18 cellular contexts compared by ENCODE assay signal in genomic region chr15:52329150-52329549, GRCh38.
"Had no signal": no experiment of that assay in that cellular context is flagged by ENCODE, and none has a peak within 500 bp of the region (broad histone marks: within the 10 kb centered on the region; RNA-seq: fewer than 3 reads in every experiment).

No MANE protein-coding gene starts in this region.

- H3K27ac ChIP-seq: coronary artery, right lobe of liver, thoracic aorta had no signal

- H3K4me1 ChIP-seq: right lobe of liver had no signal

- DNase-seq: activated CD4-positive, alpha-beta T cell treated with anti-CD3 and anti-CD28 coated beads for 4 hours; activated CD4-positive, alpha-beta T cell treated with anti-CD3 and anti-CD28 coated beads, Interleukin-2, amount 50 U/mL, for 4 hours; activated CD4-positive, CD25-positive, alpha-beta regulatory T cell; activated CD8-positive, alpha-beta memory T cell treated with anti-CD3 and anti-CD28 coated beads, Interleukin-2, amount 50 U/mL, for 4 hours; activated naive CD4-positive, alpha-beta T cell; activated T-cell treated with anti-CD3 and anti-CD28 coated beads, Interleukin-2, amount 50 U/mL, for 24 hours; dorsolateral prefrontal cortex; effector memory CD4-positive, alpha-beta T cell; left ventricle myocardium superior; natural killer cell; right lobe of liver; stimulated activated CD4-positive, alpha-beta T cell treated with anti-CD3 and anti-CD28 coated beads, Interleukin-2, amount 100 ng/mL, for 48 hours; stimulated activated naive CD8-positive, alpha-beta T cell treated with anti-CD3 and anti-CD28 coated beads, Interleukin-15, Interleukin-2, amounts not matched to agents 100 U/mL and 50 U/mL, for 24 hours; T-helper 1 cell had no signal

- H3K36me3 Mint-ChIP-seq: activated naive CD4-positive, alpha-beta T cell treated with anti-CD3 and anti-CD28 coated beads, Interleukin-2, amount 50 U/mL, for 72 hours had no signal

- H3K9me3 ChIP-seq: right lobe of liver, thoracic aorta had no signal

- H3K9me3 Mint-ChIP-seq: activated naive CD4-positive, alpha-beta T cell treated with anti-CD3 and anti-CD28 coated beads, Interleukin-2, amount 50 U/mL, for 72 hours; activated T-cell treated with anti-CD3 and anti-CD28 coated beads, Interleukin-2, amount 50 U/mL, for 24 hours; memory B cell; natural killer cell had no signal

- H3K27me3 ChIP-seq: dorsolateral prefrontal cortex, right lobe of liver had no signal

- H3K4me3 ChIP-seq: coronary artery, dorsolateral prefrontal cortex, right lobe of liver, thoracic aorta had no signal

- H3K4me3 Mint-ChIP-seq: activated T-cell treated with anti-CD3 and anti-CD28 coated beads, Interleukin-2, amount 50 U/mL, for 24 hours; memory B cell; natural killer cell had no signal

- ATAC-seq: activated naive CD4-positive, alpha-beta T cell treated with anti-CD3 and anti-CD28 coated beads, Interleukin-2, amount 50 U/mL, for 72 hours; left ventricle myocardium superior; natural killer cell; right lobe of liver; stimulated activated naive CD8-positive, alpha-beta T cell treated with anti-CD3 and anti-CD28 coated beads, Interleukin-15, Interleukin-2, amounts not matched to agents 100 U/mL and 50 U/mL, for 24 hours had no signal

- H3K27ac Mint-ChIP-seq: memory B cell, natural killer cell had no signal

- H3K27me3 Mint-ChIP-seq: activated T-cell treated with anti-CD3 and anti-CD28 coated beads, Interleukin-2, amount 50 U/mL, for 24 hours; memory B cell had no signal
